In genomic region chr14:76257111-76257803, GRCh38 we compare ENCODE assay signal across 23 cellular contexts.
DNase-seq lines count a peak whose midpoint lies in the region; ATAC-seq, FAIRE-seq and TF ChIP-seq lines count a peak whose summit lies in the region.
"Had no signal": no experiment of that assay in that cellular context is flagged by ENCODE, and none has a peak within 500 bp of the region (broad histone marks: within the 10 kb centered on the region; RNA-seq: fewer than 3 reads in every experiment).

No MANE protein-coding gene starts in this region.

- H2AFZ ChIP-seq in H1 (ENCODE audit: low read length), result 0 out of 2 replicates have a peak overlapping the region, but pooled peaks have one; percentile 23

- no peak overlapping the region for H4K8ac ChIP-seq in H1 (ENCODE audit: extremely low read depth, insufficient read depth, low read length)

- no peak for TF ChIP-seq RAD21 in H1 (IDR thresholded peaks at IDR 0.05 in 1 of 2, conservative IDR thresholded peaks at IDR 0.05 in 1 of 2; ENCODE audit: low read depth in 2 of 2, low read length in 2 of 2)

- TF ChIP-seq EP300 in H1 (IDR thresholded peaks at IDR 0.05; ENCODE audit: borderline replicate concordance in 1 of 2, low read depth in 2 of 2, low read length in 2 of 2), result no peak

- peaks cover 5% of the 10 kb centered on the region for H3K36me3 Mint-ChIP-seq in stimulated activated memory B cell treated with anti-CD40 and anti-IgM and Interleukin-4, amounts not matched to agents 10 μg/mL and 1 μg/mL and 100 μg/mL, for 72 hours
- H3K36me3 Mint-ChIP-seq in mesothelial cell of epicardium, result no peaks in the 10 kb centered on the region

- H3K79me1 ChIP-seq in H1 (ENCODE audit: low read depth, low read length), result no peaks in the 10 kb centered on the region

- CTCF ChIA-PET in H1 (lab: Charles Lee; ENCODE audit: partially characterized antibody), result interaction anchor here (0.8 to 1.3 kb wide), 2 partner anchors 9 to 41 kb away, joined by 3 read pairs; no protein-coding TSS in a partner anchor

- no peak overlapping the region for H2BK120ac ChIP-seq in H1 (replicated peaks; ENCODE audit: low read depth, low read length)

- H3K4me2 ChIP-seq in BLaER1, result 0 out of 2 replicates have a peak overlapping the region, but pooled peaks have one; percentile 11
- no peak overlapping the region for H3K4me2 ChIP-seq in H1 (ENCODE audit: insufficient read depth in 1 of 2, low read depth in 2 of 2, low read length in 2 of 2)

- no peak overlapping the region for H3K23ac ChIP-seq in H1 (ENCODE audit: insufficient read length)

- no peak overlapping the region for H2BK15ac ChIP-seq in H1 (ENCODE audit: low read length)

- H3K27ac Mint-ChIP-seq in stimulated activated memory B cell treated with anti-CD40 and anti-IgM and Interleukin-4, amounts not matched to agents 10 μg/mL and 1 μg/mL and 100 μg/mL, for 72 hours, result no peak overlapping the region
- H3K27ac Mint-ChIP-seq in mesothelial cell of epicardium, result no peak overlapping the region

- WGBS in H1 (ENCODE audit: extremely low coverage in 1 of 2, insufficient coverage in 1 of 2, insufficient read length in 1 of 2, insufficient replicate concordance in 2 of 2, low coverage in 1 of 2, low lambda C conversion rate in 2 of 2, missing lambda C conversion rate in 1 of 2), 2 experiments, result 87% methylated on average over 9 of the region's 9 CpGs; no CpG with 5 or more reads in 1 of the 2 experiments
- 72 to 85% methylated on average over 9 of the region's 9 CpGs for WGBS in esophagus squamous epithelium, 2 donors

- no peak for TF ChIP-seq POLR2A in H1 (IDR thresholded peaks at IDR 0.05; ENCODE audit: control extremely low read depth in 1 of 2, low read depth in 2 of 2, low read length in 2 of 2)
- no peak for TF ChIP-seq POLR2A in esophagus squamous epithelium (IDR thresholded peaks at IDR 0.05)

- H3K36me3 ChIP-seq in BLaER1, result no peaks in the 10 kb centered on the region
- no peaks in the 10 kb centered on the region for H3K36me3 ChIP-seq in H1 (ENCODE audit: control insufficient read depth in 2 of 4, insufficient read depth in 4 of 4, low read length in 3 of 4)
- H3K36me3 ChIP-seq in esophagus squamous epithelium, result no peaks in the 10 kb centered on the region
- H3K36me3 ChIP-seq: BE2C, colonic mucosa, spleen had no signal

- H3K27ac ChIP-seq in BLaER1 (no peak overlapping the region), H1 (ENCODE audit: low read depth, low read length) (no peak overlapping the region), esophagus squamous epithelium (no peak overlapping the region)
- H3K27ac ChIP-seq: colonic mucosa, epithelial cell of prostate, spleen had no signal

- ATAC-seq in stimulated activated memory B cell treated with anti-CD40 and anti-IgM and Interleukin-4, amounts not matched to agents 10 μg/mL and 1 μg/mL and 100 μg/mL, for 72 hours, result no peak
- no peak for ATAC-seq in GM19455 (IDR thresholded peaks at IDR 0.05; ENCODE audit: unreplicated experiment)
- ATAC-seq: mucosa of descending colon; PC-3; stimulated activated naive CD8-positive, alpha-beta T cell treated with anti-CD3 and anti-CD28 coated beads, Interleukin-15, Interleukin-2, amounts not matched to agents 100 U/mL and 50 U/mL, for 24 hours had no signal

- H2BK20ac ChIP-seq in H1 (ENCODE audit: low read length), result no peak overlapping the region

- no peak overlapping the region for H2BK12ac ChIP-seq in H1 (ENCODE audit: low read depth, low read length)

- peaks cover 3% of the 10 kb centered on the region for H3K9me3 Mint-ChIP-seq in stimulated activated memory B cell treated with anti-CD40 and anti-IgM and Interleukin-4, amounts not matched to agents 10 μg/mL and 1 μg/mL and 100 μg/mL, for 72 hours
- H3K9me3 Mint-ChIP-seq in mesothelial cell of epicardium, result no peaks in the 10 kb centered on the region

- DNase-seq in NCI-H82 (lab: John Stamatoyannopoulos, UW) (peak; percentile 62), H1 (ENCODE audit: low read depth in 1 of 2, low spot score in 2 of 2) (no peak), retina (peak; percentile 59), mesothelial cell of epicardium (ENCODE audit: low spot score in 2 of 2, unreplicated experiment in 2 of 2) (no peak), esophagus squamous epithelium (lab: John Stamatoyannopoulos, UW) (no peak)
- DNase-seq: amygdala; BE2C; colonic mucosa; DMS153; kidney glomerular epithelial cell; mucosa of descending colon; NCI-H1694 treated with DMSO at 0.1 percent for 48 hours; NCI-H524; occipital lobe; PC-3; spleen; stimulated activated naive CD8-positive, alpha-beta T cell treated with anti-CD3 and anti-CD28 coated beads, Interleukin-15, Interleukin-2, amounts not matched to agents 100 U/mL and 50 U/mL, for 24 hours; SW 1271 had no signal

- no peak overlapping the region for H3K56ac ChIP-seq in H1 (replicated peaks; ENCODE audit: insufficient read length, low read depth, low read length)

- H3K4me3 ChIP-seq in BLaER1 (no peak overlapping the region), H1 (ENCODE audit: extremely low read depth in 1 of 4, insufficient read depth in 2 of 4, low read depth in 3 of 4, low read length in 4 of 4) (no peak overlapping the region), esophagus squamous epithelium (no peak overlapping the region)
- H3K4me3 ChIP-seq: colonic mucosa, mucosa of descending colon, spleen had no signal

- POLR2A ChIA-PET in H1 (lab: Charles Lee; ENCODE audit: partially characterized antibody), result no interaction called here

- H3K27me3 ChIP-seq in BLaER1 (no peaks in the 10 kb centered on the region), H1 (replicated peaks in 1 of 4; ENCODE audit: control insufficient read depth in 3 of 4, extremely low read depth in 1 of 4, insufficient read depth in 3 of 4, low read length in 3 of 4) (no peaks in the 10 kb centered on the region), esophagus squamous epithelium (no peaks in the 10 kb centered on the region)
- H3K27me3 ChIP-seq: colonic mucosa, spleen had no signal

- H4K20me1 ChIP-seq in BLaER1 (no peaks in the 10 kb centered on the region), H1 (replicated peaks in 1 of 2; ENCODE audit: control insufficient read depth in 1 of 2, insufficient read depth in 2 of 2, low read length in 2 of 2) (no peaks in the 10 kb centered on the region)

- no peak for TF ChIP-seq CTCF in H1 (IDR thresholded peaks at IDR 0.05; ENCODE audit: control extremely low read depth in 1 of 3, insufficient read depth in 1 of 3, low read depth in 1 of 3, low read length in 3 of 3)
- TF ChIP-seq CTCF in mesothelial cell of epicardium (IDR thresholded peaks at IDR 0.05; ENCODE audit: unreplicated experiment), result no peak
- TF ChIP-seq CTCF in esophagus squamous epithelium (IDR thresholded peaks at IDR 0.05), result peak in 1 of 6 experiments; percentile 10

- no peak overlapping the region for H3K18ac ChIP-seq in H1 (ENCODE audit: extremely low read depth, low read length)

- no peak overlapping the region for H3K4me3 Mint-ChIP-seq in stimulated activated memory B cell treated with anti-CD40 and anti-IgM and Interleukin-4, amounts not matched to agents 10 μg/mL and 1 μg/mL and 100 μg/mL, for 72 hours
- no peak overlapping the region for H3K4me3 Mint-ChIP-seq in mesothelial cell of epicardium

- H3K4ac ChIP-seq in H1 (replicated peaks; ENCODE audit: insufficient read length, low read depth, low read length), result no peak overlapping the region

- intact Hi-C loops in esophagus squamous epithelium (cut with DNase I), result no loop called here

- H4K5ac ChIP-seq in H1 (ENCODE audit: insufficient read length, low read depth, low read length), result no peak overlapping the region

- FAIRE-seq in H1 (lab: Jason Lieb, UNC), result no peak
- FAIRE-seq: urothelium cell line had no signal

- no peaks in the 10 kb centered on the region for H3K4me1 Mint-ChIP-seq in stimulated activated memory B cell treated with anti-CD40 and anti-IgM and Interleukin-4, amounts not matched to agents 10 μg/mL and 1 μg/mL and 100 μg/mL, for 72 hours
- H3K4me1 Mint-ChIP-seq in mesothelial cell of epicardium, result no peaks in the 10 kb centered on the region

- no peak overlapping the region for H2AK5ac ChIP-seq in H1 (ENCODE audit: low read depth, low read length)

- H4K91ac ChIP-seq in H1 (replicated peaks; ENCODE audit: insufficient read length, low read length), result no peak overlapping the region

- H3K9ac ChIP-seq in BLaER1 (no peak overlapping the region), H1 (replicated peaks in 1 of 4; ENCODE audit: extremely low read depth in 1 of 4, low read depth in 3 of 4, low read length in 3 of 4) (no peak overlapping the region)

- no peaks in the 10 kb centered on the region for H3K23me2 ChIP-seq in H1 (ENCODE audit: low read depth, low read length)

- H3K4me1 ChIP-seq in BLaER1, result peaks cover 26% of the 10 kb centered on the region
- peaks cover 0 to 4% (median 1%) of the 10 kb centered on the region in 4 experiments; a peak in 4 of 7 replicates for H3K4me1 ChIP-seq in H1 (replicated peaks in 1 of 4; ENCODE audit: control insufficient read depth in 3 of 4, insufficient read depth in 4 of 4, low read length in 3 of 4)
- no peaks in the 10 kb centered on the region for H3K4me1 ChIP-seq in esophagus squamous epithelium
- H3K4me1 ChIP-seq: BE2C, colonic mucosa, spleen had no signal

- no peak overlapping the region for H2BK5ac ChIP-seq in H1 (ENCODE audit: low read depth, low read length)

- no peaks in the 10 kb centered on the region for H3K9me3 ChIP-seq in BLaER1
- H3K9me3 ChIP-seq in H1 (ENCODE audit: insufficient read depth in 2 of 2, low read depth in 1 of 2, low read length in 1 of 2), result no peaks in the 10 kb centered on the region
- no peaks in the 10 kb centered on the region for H3K9me3 ChIP-seq in esophagus squamous epithelium
- H3K9me3 ChIP-seq: BE2C, colonic mucosa, mucosa of descending colon, spleen had no signal

- no peak overlapping the region for H3K14ac ChIP-seq in H1 (ENCODE audit: insufficient read length)

- H3K79me2 ChIP-seq in H1 (ENCODE audit: control insufficient read depth in 1 of 2, insufficient read depth in 2 of 2, low read length in 2 of 2), result no peaks in the 10 kb centered on the region

- peaks cover 9% of the 10 kb centered on the region for H3K27me3 Mint-ChIP-seq in stimulated activated memory B cell treated with anti-CD40 and anti-IgM and Interleukin-4, amounts not matched to agents 10 μg/mL and 1 μg/mL and 100 μg/mL, for 72 hours
- peaks cover 15% of the 10 kb centered on the region for H3K27me3 Mint-ChIP-seq in mesothelial cell of epicardium (ENCODE audit: low read depth)

TF ChIP-seq in H1, 55 proteins besides CTCF, POLR2A, EP300 and RAD21 (continues in another document):
- TF ChIP-seq SIRT6 (IDR thresholded peaks at IDR 0.05; ENCODE audit: low read length) (no peak), TAF7 (optimal IDR thresholded peaks at IDR 0.05; ENCODE audit: borderline replicate concordance, low read depth, low read length) (no peak)

Comparison
In these comparisons a context has a peak if more than half of its experiments do, and no peak if none do; other contexts are left out.
1. DNase-seq: peak in NCI-H82 (single experiment) and retina (single experiment); none in H1 (0 of 2), mesothelial cell of epicardium (0 of 2) and esophagus squamous epithelium (single experiment).